Comparison of ENCODE assay signal across 7 cellular contexts in genomic region chr20:53406580-53406979, GRCh38.
"Had no signal": no experiment of that assay in that cellular context is flagged by ENCODE, and none has a peak within 500 bp of the region (broad histone marks: within the 10 kb centered on the region; RNA-seq: fewer than 3 reads in every experiment).

No MANE protein-coding gene starts in this region.

- H3K9me3 Mint-ChIP-seq: H9 had no signal

- DNase-seq: GM23248, H9, HCEC 1CT, KBM-7 had no signal

- H3K27ac Mint-ChIP-seq: H9, IgD-negative memory B cell had no signal

- H3K4me3 Mint-ChIP-seq: H9, IgD-negative memory B cell had no signal

- H3K9ac ChIP-seq: GM23248 had no signal

- H3K4me1 Mint-ChIP-seq: H9 had no signal

- H3K36me3 Mint-ChIP-seq: IgD-negative memory B cell had no signal

- FAIRE-seq: H1, H54 had no signal

- H3K4me3 ChIP-seq: GM23248 had no signal

- H2AFZ ChIP-seq: GM23248 had no signal

- H3K27ac ChIP-seq: GM23248 had no signal
